In the genomic region with DNA sequence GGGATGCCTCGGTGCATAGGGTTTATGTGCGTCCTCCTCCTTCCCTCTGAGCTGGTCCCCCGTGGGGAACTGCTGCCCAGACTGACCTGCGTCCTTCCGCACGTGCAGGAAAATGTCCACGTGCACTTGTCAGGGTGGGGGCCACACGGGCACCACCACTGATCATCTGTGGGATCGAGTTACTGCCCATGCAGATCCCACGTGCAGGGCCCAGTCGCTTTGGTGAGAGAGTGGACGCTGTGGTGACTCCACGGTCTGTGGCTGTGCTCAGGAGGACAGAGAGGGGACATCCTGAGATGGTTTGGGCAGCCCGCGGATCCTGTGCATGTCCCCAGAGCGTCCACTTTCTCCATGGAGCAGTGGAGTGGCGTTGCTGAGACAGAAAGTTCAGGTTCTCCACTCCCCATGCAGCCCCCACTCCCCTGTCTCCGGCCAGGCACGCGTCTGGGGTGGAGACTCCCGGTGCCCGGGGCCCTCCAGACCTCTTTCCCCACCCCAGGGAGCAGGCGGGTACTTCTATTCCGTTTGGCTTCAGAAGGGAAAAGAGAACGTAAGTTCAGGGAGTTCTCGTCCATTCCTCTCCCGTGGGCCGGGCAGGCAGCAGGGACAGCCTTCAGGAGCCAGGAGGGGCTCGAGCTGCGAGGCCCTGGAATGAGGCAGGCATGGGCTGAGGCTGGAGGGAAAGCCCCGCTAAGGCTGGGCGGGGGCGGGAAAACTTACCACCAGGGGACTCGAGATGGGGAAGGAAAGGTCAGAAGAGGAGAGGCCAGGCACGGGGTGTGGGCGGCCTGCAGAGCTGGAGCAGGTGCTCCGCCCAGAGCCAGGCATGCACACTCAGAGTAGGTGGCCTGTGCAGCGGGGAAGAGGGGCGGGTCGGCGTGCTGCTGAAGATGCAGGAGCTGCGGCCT, we compare ENCODE assay signal across 1 cellular context.
TF ChIP-seq lines count a peak whose summit lies in the region.

No MANE protein-coding gene starts in this region.

TF ChIP-seq in HepG2, 621 proteins besides CTCF, POLR2A, EP300 and RAD21 (continued from another document and continues in another):
- TF ChIP-seq, protein P1, sequence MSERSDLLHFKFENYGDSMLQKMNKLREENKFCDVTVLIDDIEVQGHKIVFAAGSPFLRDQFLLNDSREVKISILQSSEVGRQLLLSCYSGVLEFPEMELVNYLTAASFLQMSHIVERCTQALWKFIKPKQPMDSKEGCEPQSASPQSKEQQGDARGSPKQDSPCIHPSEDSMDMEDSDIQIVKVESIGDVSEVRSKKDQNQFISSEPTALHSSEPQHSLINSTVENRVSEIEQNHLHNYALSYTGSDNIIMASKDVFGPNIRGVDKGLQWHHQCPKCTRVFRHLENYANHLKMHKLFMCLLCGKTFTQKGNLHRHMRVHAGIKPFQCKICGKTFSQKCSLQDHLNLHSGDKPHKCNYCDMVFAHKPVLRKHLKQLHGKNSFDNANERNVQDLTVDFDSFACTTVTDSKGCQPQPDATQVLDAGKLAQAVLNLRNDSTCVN (CRISPR knock-in tag; IDR thresholded peaks at IDR 0.05; ENCODE audit: borderline replicate concordance): no peak
- TF ChIP-seq ZNF124 (CRISPR knock-in tag; IDR thresholded peaks at IDR 0.05) (0 out of 2 replicates have a peak, but pooled peaks have one; percentile 24), ZNF430 (CRISPR knock-in tag; IDR thresholded peaks at IDR 0.05) (peak; percentile 95), SIN3A (IDR thresholded peaks at IDR 0.05; ENCODE audit: borderline replicate concordance, low read depth, low read length) (no peak), KLF16 (CRISPR knock-in tag; IDR thresholded peaks at IDR 0.05) (peak; percentile 50 to 66; a peak in 2 of 4 replicates), RFX1 (IDR thresholded peaks at IDR 0.05) (no peak), JUND (CRISPR knock-in tag; IDR thresholded peaks at IDR 0.05) (no peak), RFXAP (CRISPR knock-in tag; IDR thresholded peaks at IDR 0.05; ENCODE audit: borderline replicate concordance) (peak; percentile 77; the same call in 1 of the 2 replicates), MAFK (conservative IDR thresholded peaks at IDR 0.05 in 1 of 2, IDR thresholded peaks at IDR 0.05 in 1 of 2; ENCODE audit: low read length in 2 of 2) (no peak), TBP (CRISPR knock-in tag; IDR thresholded peaks at IDR 0.05) (no peak), ZBTB38 (CRISPR knock-in tag; IDR thresholded peaks at IDR 0.05) (peak; percentile 65), HCFC1 (IDR thresholded peaks at IDR 0.05; ENCODE audit: low read depth, low read length) (no peak), ZNF614 (CRISPR knock-in tag; IDR thresholded peaks at IDR 0.05; ENCODE audit: borderline replicate concordance) (no peak), TEAD2 (CRISPR knock-in tag; IDR thresholded peaks at IDR 0.05) (no peak), AHR (CRISPR knock-in tag; IDR thresholded peaks at IDR 0.05) (0 out of 2 replicates have a peak, but pooled peaks have one; percentile 5), ZNF253 (CRISPR knock-in tag; IDR thresholded peaks at IDR 0.05; ENCODE audit: borderline replicate concordance) (peak; percentile 49; the same call in 1 of the 2 replicates), U2AF1 (optimal IDR thresholded peaks at IDR 0.05; ENCODE audit: low read depth, low read length) (no peak), ZKSCAN8 (CRISPR knock-in tag; IDR thresholded peaks at IDR 0.05; ENCODE audit: borderline replicate concordance) (0 out of 2 replicates have a peak, but pooled peaks have one; percentile 42), ZNF180 (CRISPR knock-in tag; IDR thresholded peaks at IDR 0.05; ENCODE audit: borderline replicate concordance, low read depth) (no peak), KAT8 (CRISPR knock-in tag; IDR thresholded peaks at IDR 0.05) (peak; percentile 48; the same call in 1 of the 2 replicates), TBL1XR1 (IDR thresholded peaks at IDR 0.05; ENCODE audit: borderline replicate concordance, low read length, partially characterized antibody) (no peak), ZSCAN21 (CRISPR knock-in tag; IDR thresholded peaks at IDR 0.05; ENCODE audit: borderline replicate concordance) (peak; percentile 69), ZNF343 (CRISPR knock-in tag; IDR thresholded peaks at IDR 0.05) (peak; percentile 68; the same call in 1 of the 2 replicates), NR2C2 (CRISPR knock-in tag; IDR thresholded peaks at IDR 0.05; ENCODE audit: borderline replicate concordance) (peak; percentile 65; the same call in 1 of the 2 replicates), NCOA2 (CRISPR knock-in tag; IDR thresholded peaks at IDR 0.05) (0 out of 2 replicates have a peak, but pooled peaks have one; percentile 10), SMC3 (IDR thresholded peaks at IDR 0.05; ENCODE audit: low read length) (no peak), ZNF878 (CRISPR knock-in tag; IDR thresholded peaks at IDR 0.05) (peak; percentile 61; the same call in 1 of the 2 replicates), ZNF780A (CRISPR knock-in tag; IDR thresholded peaks at IDR 0.05) (no peak), SCMH1 (CRISPR knock-in tag; IDR thresholded peaks at IDR 0.05; ENCODE audit: borderline replicate concordance) (no peak), MYNN (CRISPR knock-in tag; IDR thresholded peaks at IDR 0.05; ENCODE audit: low read depth) (no peak), KDM2A (CRISPR knock-in tag; IDR thresholded peaks at IDR 0.05; ENCODE audit: borderline replicate concordance, low read depth) (0 out of 2 replicates have a peak, but pooled peaks have one; percentile 18), GABPA (IDR thresholded peaks at IDR 0.05; ENCODE audit: low read depth, low read length) (no peak), GABPA (CRISPR knock-in tag; IDR thresholded peaks at IDR 0.05; ENCODE audit: low read depth) (peak; percentile 12; the same call in 1 of the 2 replicates), ZNF557 (CRISPR knock-in tag; IDR thresholded peaks at IDR 0.05) (no peak)
- TF ChIP-seq, protein P2, sequence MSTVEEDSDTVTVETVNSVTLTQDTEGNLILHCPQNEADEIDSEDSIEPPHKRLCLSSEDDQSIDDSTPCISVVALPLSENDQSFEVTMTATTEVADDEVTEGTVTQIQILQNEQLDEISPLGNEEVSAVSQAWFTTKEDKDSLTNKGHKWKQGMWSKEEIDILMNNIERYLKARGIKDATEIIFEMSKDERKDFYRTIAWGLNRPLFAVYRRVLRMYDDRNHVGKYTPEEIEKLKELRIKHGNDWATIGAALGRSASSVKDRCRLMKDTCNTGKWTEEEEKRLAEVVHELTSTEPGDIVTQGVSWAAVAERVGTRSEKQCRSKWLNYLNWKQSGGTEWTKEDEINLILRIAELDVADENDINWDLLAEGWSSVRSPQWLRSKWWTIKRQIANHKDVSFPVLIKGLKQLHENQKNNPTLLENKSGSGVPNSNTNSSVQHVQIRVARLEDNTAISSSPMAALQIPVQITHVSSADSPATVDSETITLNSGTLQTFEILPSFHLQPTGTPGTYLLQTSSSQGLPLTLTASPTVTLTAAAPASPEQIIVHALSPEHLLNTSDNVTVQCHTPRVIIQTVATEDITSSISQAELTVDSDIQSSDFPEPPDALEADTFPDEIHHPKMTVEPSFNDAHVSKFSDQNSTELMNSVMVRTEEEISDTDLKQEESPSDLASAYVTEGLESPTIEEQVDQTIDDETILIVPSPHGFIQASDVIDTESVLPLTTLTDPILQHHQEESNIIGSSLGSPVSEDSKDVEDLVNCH (CRISPR knock-in tag; IDR thresholded peaks at IDR 0.05): no peak
- TF ChIP-seq, protein P3, sequence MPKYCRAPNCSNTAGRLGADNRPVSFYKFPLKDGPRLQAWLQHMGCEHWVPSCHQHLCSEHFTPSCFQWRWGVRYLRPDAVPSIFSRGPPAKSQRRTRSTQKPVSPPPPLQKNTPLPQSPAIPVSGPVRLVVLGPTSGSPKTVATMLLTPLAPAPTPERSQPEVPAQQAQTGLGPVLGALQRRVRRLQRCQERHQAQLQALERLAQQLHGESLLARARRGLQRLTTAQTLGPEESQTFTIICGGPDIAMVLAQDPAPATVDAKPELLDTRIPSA (CRISPR knock-in tag; IDR thresholded peaks at IDR 0.05; ENCODE audit: borderline replicate concordance): peak; percentile 67; the same call in 1 of the 2 replicates
- TF ChIP-seq, protein P4, sequence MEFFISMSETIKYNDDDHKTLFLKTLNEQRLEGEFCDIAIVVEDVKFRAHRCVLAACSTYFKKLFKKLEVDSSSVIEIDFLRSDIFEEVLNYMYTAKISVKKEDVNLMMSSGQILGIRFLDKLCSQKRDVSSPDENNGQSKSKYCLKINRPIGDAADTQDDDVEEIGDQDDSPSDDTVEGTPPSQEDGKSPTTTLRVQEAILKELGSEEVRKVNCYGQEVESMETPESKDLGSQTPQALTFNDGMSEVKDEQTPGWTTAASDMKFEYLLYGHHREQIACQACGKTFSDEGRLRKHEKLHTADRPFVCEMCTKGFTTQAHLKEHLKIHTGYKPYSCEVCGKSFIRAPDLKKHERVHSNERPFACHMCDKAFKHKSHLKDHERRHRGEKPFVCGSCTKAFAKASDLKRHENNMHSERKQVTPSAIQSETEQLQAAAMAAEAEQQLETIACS (CRISPR knock-in tag; IDR thresholded peaks at IDR 0.05): peak; percentile 24; the same call in 1 of the 2 replicates
- TF ChIP-seq, protein P5, sequence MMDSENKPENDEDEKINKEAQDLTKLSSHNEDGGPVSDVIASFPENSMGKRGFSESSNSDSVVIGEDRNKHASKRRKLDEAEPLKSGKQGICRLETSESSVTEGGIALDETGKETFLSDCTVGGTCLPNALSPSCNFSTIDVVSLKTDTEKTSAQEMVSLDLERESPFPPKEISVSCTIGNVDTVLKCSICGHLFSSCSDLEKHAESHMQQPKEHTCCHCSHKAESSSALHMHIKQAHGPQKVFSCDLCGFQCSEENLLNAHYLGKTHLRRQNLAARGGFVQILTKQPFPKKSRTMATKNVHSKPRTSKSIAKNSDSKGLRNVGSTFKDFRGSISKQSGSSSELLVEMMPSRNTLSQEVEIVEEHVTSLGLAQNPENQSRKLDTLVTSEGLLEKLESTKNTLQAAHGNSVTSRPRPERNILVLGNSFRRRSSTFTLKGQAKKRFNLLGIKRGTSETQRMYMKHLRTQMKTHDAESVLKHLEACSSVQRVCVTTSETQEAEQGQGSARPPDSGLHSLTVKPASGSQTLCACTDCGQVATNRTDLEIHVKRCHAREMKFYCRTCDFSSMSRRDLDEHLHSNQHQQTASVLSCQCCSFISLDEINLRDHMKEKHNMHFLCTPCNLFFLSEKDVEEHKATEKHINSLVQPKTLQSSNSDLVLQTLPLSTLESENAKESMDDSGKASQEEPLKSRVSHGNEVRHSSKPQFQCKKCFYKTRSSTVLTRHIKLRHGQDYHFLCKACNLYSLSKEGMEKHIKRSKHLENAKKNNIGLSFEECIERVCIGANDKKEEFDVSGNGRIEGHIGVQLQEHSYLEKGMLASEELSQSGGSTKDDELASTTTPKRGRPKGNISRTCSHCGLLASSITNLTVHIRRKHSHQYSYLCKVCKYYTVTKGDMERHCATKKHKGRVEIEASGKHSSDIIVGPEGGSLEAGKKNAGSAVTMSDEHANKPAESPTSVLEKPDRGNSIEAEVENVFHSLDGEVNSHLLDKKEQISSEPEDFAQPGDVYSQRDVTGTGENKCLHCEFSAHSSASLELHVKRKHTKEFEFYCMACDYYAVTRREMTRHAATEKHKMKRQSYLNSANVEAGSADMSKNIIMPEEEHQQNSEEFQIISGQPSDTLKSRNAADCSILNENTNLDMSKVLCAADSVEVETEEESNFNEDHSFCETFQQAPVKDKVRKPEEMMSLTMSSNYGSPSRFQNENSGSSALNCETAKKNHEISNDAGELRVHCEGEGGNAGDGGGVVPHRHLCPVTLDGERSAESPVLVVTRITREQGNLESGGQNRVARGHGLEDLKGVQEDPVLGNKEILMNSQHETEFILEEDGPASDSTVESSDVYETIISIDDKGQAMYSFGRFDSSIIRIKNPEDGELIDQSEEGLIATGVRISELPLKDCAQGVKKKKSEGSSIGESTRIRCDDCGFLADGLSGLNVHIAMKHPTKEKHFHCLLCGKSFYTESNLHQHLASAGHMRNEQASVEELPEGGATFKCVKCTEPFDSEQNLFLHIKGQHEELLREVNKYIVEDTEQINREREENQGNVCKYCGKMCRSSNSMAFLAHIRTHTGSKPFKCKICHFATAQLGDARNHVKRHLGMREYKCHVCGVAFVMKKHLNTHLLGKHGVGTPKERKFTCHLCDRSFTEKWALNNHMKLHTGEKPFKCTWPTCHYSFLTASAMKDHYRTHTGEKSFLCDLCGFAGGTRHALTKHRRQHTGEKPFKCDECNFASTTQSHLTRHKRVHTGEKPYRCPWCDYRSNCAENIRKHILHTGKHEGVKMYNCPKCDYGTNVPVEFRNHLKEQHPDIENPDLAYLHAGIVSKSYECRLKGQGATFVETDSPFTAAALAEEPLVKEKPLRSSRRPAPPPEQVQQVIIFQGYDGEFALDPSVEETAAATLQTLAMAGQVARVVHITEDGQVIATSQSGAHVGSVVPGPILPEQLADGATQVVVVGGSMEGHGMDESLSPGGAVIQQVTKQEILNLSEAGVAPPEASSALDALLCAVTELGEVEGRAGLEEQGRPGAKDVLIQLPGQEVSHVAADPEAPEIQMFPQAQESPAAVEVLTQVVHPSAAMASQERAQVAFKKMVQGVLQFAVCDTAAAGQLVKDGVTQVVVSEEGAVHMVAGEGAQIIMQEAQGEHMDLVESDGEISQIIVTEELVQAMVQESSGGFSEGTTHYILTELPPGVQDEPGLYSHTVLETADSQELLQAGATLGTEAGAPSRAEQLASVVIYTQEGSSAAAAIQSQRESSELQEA (CRISPR knock-in tag; IDR thresholded peaks at IDR 0.05; ENCODE audit: not compliant biosample characterization): peak; percentile 39
- TF ChIP-seq, protein P6, sequence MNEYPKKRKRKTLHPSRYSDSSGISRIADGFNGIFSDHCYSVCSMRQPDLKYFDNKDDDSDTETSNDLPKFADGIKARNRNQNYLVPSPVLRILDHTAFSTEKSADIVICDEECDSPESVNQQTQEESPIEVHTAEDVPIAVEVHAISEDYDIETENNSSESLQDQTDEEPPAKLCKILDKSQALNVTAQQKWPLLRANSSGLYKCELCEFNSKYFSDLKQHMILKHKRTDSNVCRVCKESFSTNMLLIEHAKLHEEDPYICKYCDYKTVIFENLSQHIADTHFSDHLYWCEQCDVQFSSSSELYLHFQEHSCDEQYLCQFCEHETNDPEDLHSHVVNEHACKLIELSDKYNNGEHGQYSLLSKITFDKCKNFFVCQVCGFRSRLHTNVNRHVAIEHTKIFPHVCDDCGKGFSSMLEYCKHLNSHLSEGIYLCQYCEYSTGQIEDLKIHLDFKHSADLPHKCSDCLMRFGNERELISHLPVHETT (CRISPR knock-in tag; conservative IDR thresholded peaks at IDR 0.05): no peak
- TF ChIP-seq, protein P7, sequence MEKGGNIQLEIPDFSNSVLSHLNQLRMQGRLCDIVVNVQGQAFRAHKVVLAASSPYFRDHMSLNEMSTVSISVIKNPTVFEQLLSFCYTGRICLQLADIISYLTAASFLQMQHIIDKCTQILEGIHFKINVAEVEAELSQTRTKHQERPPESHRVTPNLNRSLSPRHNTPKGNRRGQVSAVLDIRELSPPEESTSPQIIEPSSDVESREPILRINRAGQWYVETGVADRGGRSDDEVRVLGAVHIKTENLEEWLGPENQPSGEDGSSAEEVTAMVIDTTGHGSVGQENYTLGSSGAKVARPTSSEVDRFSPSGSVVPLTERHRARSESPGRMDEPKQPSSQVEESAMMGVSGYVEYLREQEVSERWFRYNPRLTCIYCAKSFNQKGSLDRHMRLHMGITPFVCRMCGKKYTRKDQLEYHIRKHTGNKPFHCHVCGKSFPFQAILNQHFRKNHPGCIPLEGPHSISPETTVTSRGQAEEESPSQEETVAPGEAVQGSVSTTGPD (CRISPR knock-in tag; IDR thresholded peaks at IDR 0.05): 0 out of 2 replicates have a peak, but pooled peaks have one; percentile 40
